Comparison of ENCODE assay signal across 24 cellular contexts in the genomic region with DNA sequence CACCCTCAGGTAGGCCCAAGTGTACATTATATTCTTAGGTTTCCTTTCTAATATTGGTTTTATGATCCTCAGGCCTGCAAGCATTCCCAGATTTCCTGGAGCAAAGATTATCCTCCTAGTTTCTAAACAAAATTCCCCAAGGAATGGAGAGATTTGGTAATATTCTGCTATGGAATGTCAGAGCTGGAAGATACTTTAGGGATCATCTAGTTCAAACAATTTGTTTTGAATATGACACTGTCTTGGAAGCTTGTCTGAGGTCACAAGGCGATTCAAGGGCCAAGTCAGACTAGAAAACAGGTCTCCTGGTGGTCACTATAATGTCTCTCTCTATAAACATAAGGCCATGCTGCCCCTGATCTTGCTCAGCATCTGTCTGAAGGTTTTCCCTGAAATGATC.
DNase-seq lines count a peak whose midpoint lies in the region; ATAC-seq and TF ChIP-seq lines count a peak whose summit lies in the region.
"Had no signal": no experiment of that assay in that cellular context is flagged by ENCODE, and none has a peak within 500 bp of the region (broad histone marks: within the 10 kb centered on the region; RNA-seq: fewer than 3 reads in every experiment).

No MANE protein-coding gene starts in this region.

- H2AFZ ChIP-seq in parathyroid adenoma, result no peak overlapping the region

- WGBS in liver, result 87% methylated on average over 1 of the region's 1 CpG
- WGBS in right lobe of liver (ENCODE audit: insufficient coverage, low coverage, low lambda C conversion rate, missing lambda C conversion rate), result 78% methylated on average over 1 of the region's 1 CpG
- WGBS in aorta, 2 donors, result 88 to 99% methylated on average over 1 of the region's 1 CpG
- WGBS in ovary, 3 donors, result 65 to 86% (median 84%) methylated on average over 1 of the region's 1 CpG

- no peak for ATAC-seq in right lobe of liver
- ATAC-seq in aorta (ENCODE audit: low FRiP score), result peak; percentile 50
- ATAC-seq: CD8-positive, alpha-beta T cell had no signal

- H3K27me3 ChIP-seq in liver (ENCODE audit: control insufficient read depth in 4 of 4, insufficient read depth in 4 of 4, low read length in 3 of 4) (no peaks in the 10 kb centered on the region), right lobe of liver (no peaks in the 10 kb centered on the region), parathyroid adenoma (ENCODE audit: control insufficient read depth, insufficient read depth, low read length) (no peaks in the 10 kb centered on the region), aorta (ENCODE audit: control insufficient read depth in 1 of 2, insufficient read depth in 2 of 2, low read length in 1 of 2) (no peaks in the 10 kb centered on the region), ovary (no peaks in the 10 kb centered on the region)

- intact Hi-C loops in right lobe of liver (cut with DNase I) (no loop called here), aorta (cut with DNase I) (no loop called here), ovary (cut with DNase I) (no loop called here)

- no peak for TF ChIP-seq CTCF in liver (IDR thresholded peaks at IDR 0.05; ENCODE audit: low read depth, low read length, missing input control)
- no peak for TF ChIP-seq CTCF in right lobe of liver (IDR thresholded peaks at IDR 0.05)
- TF ChIP-seq CTCF in fibroblast of mammary gland (conservative IDR thresholded peaks at IDR 0.05; ENCODE audit: control insufficient read depth, insufficient read depth, low read depth, low read length), result no peak
- no peak for TF ChIP-seq CTCF in parathyroid adenoma (IDR thresholded peaks at IDR 0.05)
- no peak for TF ChIP-seq CTCF in ovary (IDR thresholded peaks at IDR 0.05)

- DNase-seq in right lobe of liver, result no peak
- DNase-seq in fibroblast of mammary gland (ENCODE audit: low read depth), result peak; percentile 30
- DNase-seq in aorta, result no peak
- DNase-seq in HuH-7.5 (ENCODE audit: low spot score), result no peak
- DNase-seq in NCI-H1436 (lab: John Stamatoyannopoulos, UW), result no peak
- DNase-seq in ovary, result no peak
- DNase-seq: C1 segment of cervical spinal cord; CD8-positive, alpha-beta T cell; DMS 273 treated with DMSO at 0.1 percent for 48 hours; DMS79 treated with DMSO at 0.1 percent for 48 hours; HCEC 1CT; NCI-H1092; NCI-H1417 treated with DMSO at 0.1 percent for 48 hours; NCI-H187; NCI-H2081 treated with DMSO at 0.1 percent for 48 hours; NCI-H2171; NCI-H226; NCI-H510A; NCI-H69; RPMI8226; SHP77 treated with DMSO at 0.1 percent for 48 hours had no signal

- TF ChIP-seq POLR2A in right lobe of liver (IDR thresholded peaks at IDR 0.05), result no peak
- no peak for TF ChIP-seq POLR2A in ovary (IDR thresholded peaks at IDR 0.05)

- H3K4me1 ChIP-seq in liver (ENCODE audit: control insufficient read depth in 4 of 4, insufficient read depth in 4 of 4, low read length in 3 of 4), result peaks cover 2 to 12% (median 10%) of the 10 kb centered on the region in 4 donors
- peaks cover 0 to 14% (median 4%) of the 10 kb centered on the region in 4 donors for H3K4me1 ChIP-seq in right lobe of liver
- H3K4me1 ChIP-seq in parathyroid adenoma, result peaks cover 4% of the 10 kb centered on the region
- H3K4me1 ChIP-seq in aorta (ENCODE audit: control insufficient read depth in 1 of 2, insufficient read depth in 2 of 2, low read length in 2 of 2), result no peaks in the 10 kb centered on the region
- no peaks in the 10 kb centered on the region for H3K4me1 ChIP-seq in ovary (ENCODE audit: insufficient read depth)

- TF ChIP-seq RAD21 in liver (IDR thresholded peaks at IDR 0.05), result no peak

- no peaks in the 10 kb centered on the region for H3K9me3 ChIP-seq in liver (ENCODE audit: control insufficient read depth in 4 of 4, low read length in 3 of 4)
- H3K9me3 ChIP-seq in right lobe of liver, result no peaks in the 10 kb centered on the region
- H3K9me3 ChIP-seq in parathyroid adenoma (ENCODE audit: control insufficient read depth, low read length), result peaks cover 4% of the 10 kb centered on the region
- H3K9me3 ChIP-seq in aorta (ENCODE audit: control insufficient read depth, low read length), result no peaks in the 10 kb centered on the region
- no peaks in the 10 kb centered on the region for H3K9me3 ChIP-seq in ovary

- no peak overlapping the region for H3K9ac ChIP-seq in liver (ENCODE audit: low read depth in 1 of 2, low read length in 2 of 2)
- H3K9ac ChIP-seq in parathyroid adenoma, result no peak overlapping the region

- H3K4me2 ChIP-seq in parathyroid adenoma (ENCODE audit: low read length), result no peak overlapping the region

- H3K27ac ChIP-seq in liver (ENCODE audit: low read depth in 1 of 2, low read length in 2 of 2) (no peak overlapping the region), right lobe of liver (peak overlapping the region in 1 of 3 donors; percentile 42), parathyroid adenoma (peak overlapping the region; percentile 80), aorta (ENCODE audit: low read depth in 1 of 2, low read length in 2 of 2) (no peak overlapping the region), ovary (no peak overlapping the region)
- H3K27ac ChIP-seq: HL-60 had no signal

- no peak for TF ChIP-seq EP300 in ovary (IDR thresholded peaks at IDR 0.05)

- H3K36me3 ChIP-seq in liver (ENCODE audit: control insufficient read depth in 4 of 4, insufficient read depth in 3 of 4, low read depth in 1 of 4, low read length in 3 of 4) (no peaks in the 10 kb centered on the region), right lobe of liver (no peaks in the 10 kb centered on the region), parathyroid adenoma (ENCODE audit: control insufficient read depth, insufficient read depth, low read length) (no peaks in the 10 kb centered on the region), aorta (ENCODE audit: control insufficient read depth in 1 of 2, insufficient read depth in 2 of 2, low read length in 1 of 2) (no peaks in the 10 kb centered on the region), ovary (no peaks in the 10 kb centered on the region)

- H3K79me2 ChIP-seq in parathyroid adenoma, result no peaks in the 10 kb centered on the region

- no peak overlapping the region for H3K4me3 ChIP-seq in liver (ENCODE audit: low read depth in 1 of 3, low read length in 3 of 3)
- no peak overlapping the region for H3K4me3 ChIP-seq in right lobe of liver
- no peak overlapping the region for H3K4me3 ChIP-seq in fibroblast of mammary gland (ENCODE audit: control insufficient read depth, low read depth, low read length)
- H3K4me3 ChIP-seq in parathyroid adenoma (ENCODE audit: low read depth, low read length), result no peak overlapping the region
- H3K4me3 ChIP-seq in aorta (ENCODE audit: low read length in 2 of 2), result no peak overlapping the region
- no peak overlapping the region for H3K4me3 ChIP-seq in ovary

TF ChIP-seq in liver, 16 proteins besides CTCF, POLR2A, EP300 and RAD21:
- TF ChIP-seq FOXA1 (IDR thresholded peaks at IDR 0.05), result no peak
- TF ChIP-seq NR2F2 (IDR thresholded peaks at IDR 0.05), result peak; percentile 51
- TF ChIP-seq, protein P1, sequence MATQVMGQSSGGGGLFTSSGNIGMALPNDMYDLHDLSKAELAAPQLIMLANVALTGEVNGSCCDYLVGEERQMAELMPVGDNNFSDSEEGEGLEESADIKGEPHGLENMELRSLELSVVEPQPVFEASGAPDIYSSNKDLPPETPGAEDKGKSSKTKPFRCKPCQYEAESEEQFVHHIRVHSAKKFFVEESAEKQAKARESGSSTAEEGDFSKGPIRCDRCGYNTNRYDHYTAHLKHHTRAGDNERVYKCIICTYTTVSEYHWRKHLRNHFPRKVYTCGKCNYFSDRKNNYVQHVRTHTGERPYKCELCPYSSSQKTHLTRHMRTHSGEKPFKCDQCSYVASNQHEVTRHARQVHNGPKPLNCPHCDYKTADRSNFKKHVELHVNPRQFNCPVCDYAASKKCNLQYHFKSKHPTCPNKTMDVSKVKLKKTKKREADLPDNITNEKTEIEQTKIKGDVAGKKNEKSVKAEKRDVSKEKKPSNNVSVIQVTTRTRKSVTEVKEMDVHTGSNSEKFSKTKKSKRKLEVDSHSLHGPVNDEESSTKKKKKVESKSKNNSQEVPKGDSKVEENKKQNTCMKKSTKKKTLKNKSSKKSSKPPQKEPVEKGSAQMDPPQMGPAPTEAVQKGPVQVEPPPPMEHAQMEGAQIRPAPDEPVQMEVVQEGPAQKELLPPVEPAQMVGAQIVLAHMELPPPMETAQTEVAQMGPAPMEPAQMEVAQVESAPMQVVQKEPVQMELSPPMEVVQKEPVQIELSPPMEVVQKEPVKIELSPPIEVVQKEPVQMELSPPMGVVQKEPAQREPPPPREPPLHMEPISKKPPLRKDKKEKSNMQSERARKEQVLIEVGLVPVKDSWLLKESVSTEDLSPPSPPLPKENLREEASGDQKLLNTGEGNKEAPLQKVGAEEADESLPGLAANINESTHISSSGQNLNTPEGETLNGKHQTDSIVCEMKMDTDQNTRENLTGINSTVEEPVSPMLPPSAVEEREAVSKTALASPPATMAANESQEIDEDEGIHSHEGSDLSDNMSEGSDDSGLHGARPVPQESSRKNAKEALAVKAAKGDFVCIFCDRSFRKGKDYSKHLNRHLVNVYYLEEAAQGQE (IDR thresholded peaks at IDR 0.05), result peak; percentile 43
- no peak for TF ChIP-seq HNF4A (conservative IDR thresholded peaks at IDR 0.05)
- TF ChIP-seq MAX (IDR thresholded peaks at IDR 0.05), result no peak
- TF ChIP-seq GABPA (IDR thresholded peaks at IDR 0.05 in 1 of 2, conservative IDR thresholded peaks at IDR 0.05 in 1 of 2), result no peak
TF ChIP-seq in liver: peak in this region for 2.
